4 cellular contexts compared by ENCODE assay signal in the genomic region with DNA sequence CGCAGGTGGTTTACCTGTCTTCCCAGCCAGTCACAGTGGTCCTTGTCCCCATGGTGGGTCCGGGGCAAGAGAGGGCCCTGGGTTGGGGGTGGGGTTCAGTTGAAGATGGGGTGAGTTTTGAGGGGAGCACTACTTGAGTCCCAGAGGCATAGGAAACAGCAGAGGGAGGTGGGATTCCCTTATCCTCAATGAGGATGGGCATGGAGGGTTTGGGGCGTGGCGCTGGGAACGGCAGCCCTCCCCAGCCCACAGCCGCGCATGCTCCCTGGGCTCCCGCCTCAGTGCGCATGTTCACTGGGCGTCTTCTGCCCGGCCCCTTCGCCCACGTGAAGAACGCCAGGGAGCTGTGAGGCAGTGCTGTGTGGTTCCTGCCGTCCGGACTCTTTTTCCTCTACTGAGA. TPM values are rescaled to one million over a fixed set of nuclear protein-coding genes. Genes with fewer than 3 reads are reported as not detected.
"Had no signal": no experiment of that assay in that cellular context is flagged by ENCODE, and none has a peak within 500 bp of the region (broad histone marks: within the 10 kb centered on the region; RNA-seq: fewer than 3 reads in every experiment).

A gene with protein sequence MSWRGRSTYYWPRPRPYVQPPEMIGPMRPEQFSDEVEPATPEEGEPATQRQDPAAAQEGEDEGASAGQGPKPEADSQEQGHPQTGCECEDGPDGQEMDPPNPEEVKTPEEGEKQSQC (plus strand): TSS at position 301 of the 400 bp plus-strand sequence. CDS start 1,157 bp downstream, outside the sequence.

RNA-seq across cellular contexts. Expression of the gene that starts here (rescaled TPM):
- total RNA-seq: LHCN-M2, M059J, MCF 10A, NCI-H460 had no signal
